Comparison of ENCODE assay signal across 1 cellular context in the genomic region with DNA sequence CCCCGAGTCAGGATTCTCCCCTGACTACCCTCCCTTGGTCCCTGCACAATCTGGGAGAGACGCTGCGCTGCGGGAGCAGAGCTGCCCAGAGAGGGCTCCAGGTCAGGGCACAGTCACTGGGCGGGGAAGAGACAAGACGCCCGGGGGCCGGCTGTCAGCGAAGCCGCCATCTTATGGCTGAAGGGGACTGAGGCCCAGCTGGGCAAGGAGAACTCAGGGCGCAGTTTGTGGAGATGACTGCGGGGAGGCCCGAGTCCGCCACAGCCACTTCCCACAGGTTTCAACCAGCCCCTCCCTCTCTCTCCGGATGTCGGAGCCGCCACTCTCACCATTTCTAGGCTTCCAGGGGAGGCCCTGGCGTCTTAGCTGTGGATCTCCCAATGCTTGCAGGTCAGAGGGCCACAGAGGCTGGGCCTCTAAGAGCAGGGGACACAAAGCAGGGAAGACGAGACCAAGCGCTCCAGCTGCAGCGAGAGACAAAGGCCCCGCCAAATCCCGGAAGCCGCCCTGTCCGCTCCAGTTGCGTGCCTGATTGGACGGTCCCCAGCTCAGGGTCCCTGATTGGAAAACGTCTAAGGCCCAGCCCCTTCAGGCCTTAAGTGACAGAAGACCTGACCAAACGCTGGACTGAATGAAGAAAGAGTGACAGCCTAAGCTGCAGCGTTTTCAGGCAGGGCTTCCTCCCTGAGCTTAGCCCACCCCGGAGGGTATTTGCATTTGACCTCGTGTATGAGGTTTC.
A peak's percentile ranks its signal among the peaks of the same experiment; 100 is the strongest.
TF ChIP-seq lines count a peak whose summit lies in the region.

A gene (minus strand): TSS at position 484 of the 739 bp plus-strand sequence. CDS start 152 bp downstream, at position 332.

TF ChIP-seq in HepG2, 621 proteins besides CTCF, POLR2A, EP300 and RAD21 (continued from another document and continues in another):
- TF ChIP-seq, protein P1, sequence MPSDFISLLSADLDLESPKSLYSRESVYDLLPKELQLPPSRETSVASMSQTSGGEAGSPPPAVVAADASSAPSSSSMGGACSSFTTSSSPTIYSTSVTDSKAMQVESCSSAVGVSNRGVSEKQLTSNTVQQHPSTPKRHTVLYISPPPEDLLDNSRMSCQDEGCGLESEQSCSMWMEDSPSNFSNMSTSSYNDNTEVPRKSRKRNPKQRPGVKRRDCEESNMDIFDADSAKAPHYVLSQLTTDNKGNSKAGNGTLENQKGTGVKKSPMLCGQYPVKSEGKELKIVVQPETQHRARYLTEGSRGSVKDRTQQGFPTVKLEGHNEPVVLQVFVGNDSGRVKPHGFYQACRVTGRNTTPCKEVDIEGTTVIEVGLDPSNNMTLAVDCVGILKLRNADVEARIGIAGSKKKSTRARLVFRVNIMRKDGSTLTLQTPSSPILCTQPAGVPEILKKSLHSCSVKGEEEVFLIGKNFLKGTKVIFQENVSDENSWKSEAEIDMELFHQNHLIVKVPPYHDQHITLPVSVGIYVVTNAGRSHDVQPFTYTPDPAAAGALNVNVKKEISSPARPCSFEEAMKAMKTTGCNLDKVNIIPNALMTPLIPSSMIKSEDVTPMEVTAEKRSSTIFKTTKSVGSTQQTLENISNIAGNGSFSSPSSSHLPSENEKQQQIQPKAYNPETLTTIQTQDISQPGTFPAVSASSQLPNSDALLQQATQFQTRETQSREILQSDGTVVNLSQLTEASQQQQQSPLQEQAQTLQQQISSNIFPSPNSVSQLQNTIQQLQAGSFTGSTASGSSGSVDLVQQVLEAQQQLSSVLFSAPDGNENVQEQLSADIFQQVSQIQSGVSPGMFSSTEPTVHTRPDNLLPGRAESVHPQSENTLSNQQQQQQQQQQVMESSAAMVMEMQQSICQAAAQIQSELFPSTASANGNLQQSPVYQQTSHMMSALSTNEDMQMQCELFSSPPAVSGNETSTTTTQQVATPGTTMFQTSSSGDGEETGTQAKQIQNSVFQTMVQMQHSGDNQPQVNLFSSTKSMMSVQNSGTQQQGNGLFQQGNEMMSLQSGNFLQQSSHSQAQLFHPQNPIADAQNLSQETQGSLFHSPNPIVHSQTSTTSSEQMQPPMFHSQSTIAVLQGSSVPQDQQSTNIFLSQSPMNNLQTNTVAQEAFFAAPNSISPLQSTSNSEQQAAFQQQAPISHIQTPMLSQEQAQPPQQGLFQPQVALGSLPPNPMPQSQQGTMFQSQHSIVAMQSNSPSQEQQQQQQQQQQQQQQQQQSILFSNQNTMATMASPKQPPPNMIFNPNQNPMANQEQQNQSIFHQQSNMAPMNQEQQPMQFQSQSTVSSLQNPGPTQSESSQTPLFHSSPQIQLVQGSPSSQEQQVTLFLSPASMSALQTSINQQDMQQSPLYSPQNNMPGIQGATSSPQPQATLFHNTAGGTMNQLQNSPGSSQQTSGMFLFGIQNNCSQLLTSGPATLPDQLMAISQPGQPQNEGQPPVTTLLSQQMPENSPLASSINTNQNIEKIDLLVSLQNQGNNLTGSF (CRISPR knock-in tag; IDR thresholded peaks at IDR 0.05): peak; percentile 58; the same call in 1 of the 2 replicates
- TF ChIP-seq ZNF44 (CRISPR knock-in tag; IDR thresholded peaks at IDR 0.05) (no peak), SRSF9 (IDR thresholded peaks at IDR 0.05; ENCODE audit: borderline replicate concordance, insufficient read depth, low read depth, low read length, poor library complexity, severe bottlenecking) (no peak), NFKBIZ (CRISPR knock-in tag; IDR thresholded peaks at IDR 0.05) (no peak), ZFP90 (CRISPR knock-in tag; IDR thresholded peaks at IDR 0.05; ENCODE audit: borderline replicate concordance) (0 out of 2 replicates have a peak, but pooled peaks have one; percentile 50), ZNF572 (CRISPR knock-in tag; IDR thresholded peaks at IDR 0.05) (no peak), ZNF317 (CRISPR knock-in tag; IDR thresholded peaks at IDR 0.05) (no peak), PCBP2 (optimal IDR thresholded peaks at IDR 0.05; ENCODE audit: low read depth, low read length, poor library complexity, severe bottlenecking) (no peak), DNMT3B (CRISPR knock-in tag; conservative IDR thresholded peaks at IDR 0.05) (no peak), EZH2 (conservative IDR thresholded peaks at IDR 0.05; ENCODE audit: low read depth, low read length) (no peak), ZMYM4 (CRISPR knock-in tag; IDR thresholded peaks at IDR 0.05) (peak; percentile 62), SOX13 (IDR thresholded peaks at IDR 0.05) (no peak), SOX13 (CRISPR knock-in tag; conservative IDR thresholded peaks at IDR 0.05 in 1 of 2, IDR thresholded peaks at IDR 0.05 in 1 of 2) (no peak), ZNF292 (CRISPR knock-in tag; IDR thresholded peaks at IDR 0.05; ENCODE audit: borderline replicate concordance, low read depth) (no peak), ZMAT3 (CRISPR knock-in tag; conservative IDR thresholded peaks at IDR 0.05) (no peak; the same call in 1 of the 2 replicates), MEIS1 (CRISPR knock-in tag; IDR thresholded peaks at IDR 0.05; ENCODE audit: borderline replicate concordance) (0 out of 2 replicates have a peak, but pooled peaks have one; percentile 36)
- TF ChIP-seq, protein P2, sequence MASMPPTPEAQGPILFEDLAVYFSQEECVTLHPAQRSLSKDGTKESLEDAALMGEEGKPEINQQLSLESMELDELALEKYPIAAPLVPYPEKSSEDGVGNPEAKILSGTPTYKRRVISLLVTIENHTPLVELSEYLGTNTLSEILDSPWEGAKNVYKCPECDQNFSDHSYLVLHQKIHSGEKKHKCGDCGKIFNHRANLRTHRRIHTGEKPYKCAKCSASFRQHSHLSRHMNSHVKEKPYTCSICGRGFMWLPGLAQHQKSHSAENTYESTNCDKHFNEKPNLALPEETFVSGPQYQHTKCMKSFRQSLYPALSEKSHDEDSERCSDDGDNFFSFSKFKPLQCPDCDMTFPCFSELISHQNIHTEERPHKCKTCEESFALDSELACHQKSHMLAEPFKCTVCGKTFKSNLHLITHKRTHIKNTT (CRISPR knock-in tag; IDR thresholded peaks at IDR 0.05): no peak
- TF ChIP-seq, protein P3, sequence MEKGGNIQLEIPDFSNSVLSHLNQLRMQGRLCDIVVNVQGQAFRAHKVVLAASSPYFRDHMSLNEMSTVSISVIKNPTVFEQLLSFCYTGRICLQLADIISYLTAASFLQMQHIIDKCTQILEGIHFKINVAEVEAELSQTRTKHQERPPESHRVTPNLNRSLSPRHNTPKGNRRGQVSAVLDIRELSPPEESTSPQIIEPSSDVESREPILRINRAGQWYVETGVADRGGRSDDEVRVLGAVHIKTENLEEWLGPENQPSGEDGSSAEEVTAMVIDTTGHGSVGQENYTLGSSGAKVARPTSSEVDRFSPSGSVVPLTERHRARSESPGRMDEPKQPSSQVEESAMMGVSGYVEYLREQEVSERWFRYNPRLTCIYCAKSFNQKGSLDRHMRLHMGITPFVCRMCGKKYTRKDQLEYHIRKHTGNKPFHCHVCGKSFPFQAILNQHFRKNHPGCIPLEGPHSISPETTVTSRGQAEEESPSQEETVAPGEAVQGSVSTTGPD (CRISPR knock-in tag; IDR thresholded peaks at IDR 0.05): no peak
- TF ChIP-seq, protein P4, sequence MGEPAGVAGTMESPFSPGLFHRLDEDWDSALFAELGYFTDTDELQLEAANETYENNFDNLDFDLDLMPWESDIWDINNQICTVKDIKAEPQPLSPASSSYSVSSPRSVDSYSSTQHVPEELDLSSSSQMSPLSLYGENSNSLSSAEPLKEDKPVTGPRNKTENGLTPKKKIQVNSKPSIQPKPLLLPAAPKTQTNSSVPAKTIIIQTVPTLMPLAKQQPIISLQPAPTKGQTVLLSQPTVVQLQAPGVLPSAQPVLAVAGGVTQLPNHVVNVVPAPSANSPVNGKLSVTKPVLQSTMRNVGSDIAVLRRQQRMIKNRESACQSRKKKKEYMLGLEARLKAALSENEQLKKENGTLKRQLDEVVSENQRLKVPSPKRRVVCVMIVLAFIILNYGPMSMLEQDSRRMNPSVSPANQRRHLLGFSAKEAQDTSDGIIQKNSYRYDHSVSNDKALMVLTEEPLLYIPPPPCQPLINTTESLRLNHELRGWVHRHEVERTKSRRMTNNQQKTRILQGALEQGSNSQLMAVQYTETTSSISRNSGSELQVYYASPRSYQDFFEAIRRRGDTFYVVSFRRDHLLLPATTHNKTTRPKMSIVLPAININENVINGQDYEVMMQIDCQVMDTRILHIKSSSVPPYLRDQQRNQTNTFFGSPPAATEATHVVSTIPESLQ (CRISPR knock-in tag; conservative IDR thresholded peaks at IDR 0.05): no peak
- TF ChIP-seq, protein P5, sequence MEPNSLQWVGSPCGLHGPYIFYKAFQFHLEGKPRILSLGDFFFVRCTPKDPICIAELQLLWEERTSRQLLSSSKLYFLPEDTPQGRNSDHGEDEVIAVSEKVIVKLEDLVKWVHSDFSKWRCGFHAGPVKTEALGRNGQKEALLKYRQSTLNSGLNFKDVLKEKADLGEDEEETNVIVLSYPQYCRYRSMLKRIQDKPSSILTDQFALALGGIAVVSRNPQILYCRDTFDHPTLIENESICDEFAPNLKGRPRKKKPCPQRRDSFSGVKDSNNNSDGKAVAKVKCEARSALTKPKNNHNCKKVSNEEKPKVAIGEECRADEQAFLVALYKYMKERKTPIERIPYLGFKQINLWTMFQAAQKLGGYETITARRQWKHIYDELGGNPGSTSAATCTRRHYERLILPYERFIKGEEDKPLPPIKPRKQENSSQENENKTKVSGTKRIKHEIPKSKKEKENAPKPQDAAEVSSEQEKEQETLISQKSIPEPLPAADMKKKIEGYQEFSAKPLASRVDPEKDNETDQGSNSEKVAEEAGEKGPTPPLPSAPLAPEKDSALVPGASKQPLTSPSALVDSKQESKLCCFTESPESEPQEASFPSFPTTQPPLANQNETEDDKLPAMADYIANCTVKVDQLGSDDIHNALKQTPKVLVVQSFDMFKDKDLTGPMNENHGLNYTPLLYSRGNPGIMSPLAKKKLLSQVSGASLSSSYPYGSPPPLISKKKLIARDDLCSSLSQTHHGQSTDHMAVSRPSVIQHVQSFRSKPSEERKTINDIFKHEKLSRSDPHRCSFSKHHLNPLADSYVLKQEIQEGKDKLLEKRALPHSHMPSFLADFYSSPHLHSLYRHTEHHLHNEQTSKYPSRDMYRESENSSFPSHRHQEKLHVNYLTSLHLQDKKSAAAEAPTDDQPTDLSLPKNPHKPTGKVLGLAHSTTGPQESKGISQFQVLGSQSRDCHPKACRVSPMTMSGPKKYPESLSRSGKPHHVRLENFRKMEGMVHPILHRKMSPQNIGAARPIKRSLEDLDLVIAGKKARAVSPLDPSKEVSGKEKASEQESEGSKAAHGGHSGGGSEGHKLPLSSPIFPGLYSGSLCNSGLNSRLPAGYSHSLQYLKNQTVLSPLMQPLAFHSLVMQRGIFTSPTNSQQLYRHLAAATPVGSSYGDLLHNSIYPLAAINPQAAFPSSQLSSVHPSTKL (CRISPR knock-in tag; IDR thresholded peaks at IDR 0.05): no peak
- TF ChIP-seq, protein P6, sequence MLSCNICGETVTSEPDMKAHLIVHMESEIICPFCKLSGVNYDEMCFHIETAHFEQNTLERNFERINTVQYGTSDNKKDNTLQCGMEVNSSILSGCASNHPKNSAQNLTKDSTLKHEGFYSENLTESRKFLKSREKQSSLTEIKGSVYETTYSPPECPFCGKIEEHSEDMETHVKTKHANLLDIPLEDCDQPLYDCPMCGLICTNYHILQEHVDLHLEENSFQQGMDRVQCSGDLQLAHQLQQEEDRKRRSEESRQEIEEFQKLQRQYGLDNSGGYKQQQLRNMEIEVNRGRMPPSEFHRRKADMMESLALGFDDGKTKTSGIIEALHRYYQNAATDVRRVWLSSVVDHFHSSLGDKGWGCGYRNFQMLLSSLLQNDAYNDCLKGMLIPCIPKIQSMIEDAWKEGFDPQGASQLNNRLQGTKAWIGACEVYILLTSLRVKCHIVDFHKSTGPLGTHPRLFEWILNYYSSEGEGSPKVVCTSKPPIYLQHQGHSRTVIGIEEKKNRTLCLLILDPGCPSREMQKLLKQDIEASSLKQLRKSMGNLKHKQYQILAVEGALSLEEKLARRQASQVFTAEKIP (CRISPR knock-in tag; IDR thresholded peaks at IDR 0.05; ENCODE audit: borderline replicate concordance): no peak
- TF ChIP-seq, protein P7, sequence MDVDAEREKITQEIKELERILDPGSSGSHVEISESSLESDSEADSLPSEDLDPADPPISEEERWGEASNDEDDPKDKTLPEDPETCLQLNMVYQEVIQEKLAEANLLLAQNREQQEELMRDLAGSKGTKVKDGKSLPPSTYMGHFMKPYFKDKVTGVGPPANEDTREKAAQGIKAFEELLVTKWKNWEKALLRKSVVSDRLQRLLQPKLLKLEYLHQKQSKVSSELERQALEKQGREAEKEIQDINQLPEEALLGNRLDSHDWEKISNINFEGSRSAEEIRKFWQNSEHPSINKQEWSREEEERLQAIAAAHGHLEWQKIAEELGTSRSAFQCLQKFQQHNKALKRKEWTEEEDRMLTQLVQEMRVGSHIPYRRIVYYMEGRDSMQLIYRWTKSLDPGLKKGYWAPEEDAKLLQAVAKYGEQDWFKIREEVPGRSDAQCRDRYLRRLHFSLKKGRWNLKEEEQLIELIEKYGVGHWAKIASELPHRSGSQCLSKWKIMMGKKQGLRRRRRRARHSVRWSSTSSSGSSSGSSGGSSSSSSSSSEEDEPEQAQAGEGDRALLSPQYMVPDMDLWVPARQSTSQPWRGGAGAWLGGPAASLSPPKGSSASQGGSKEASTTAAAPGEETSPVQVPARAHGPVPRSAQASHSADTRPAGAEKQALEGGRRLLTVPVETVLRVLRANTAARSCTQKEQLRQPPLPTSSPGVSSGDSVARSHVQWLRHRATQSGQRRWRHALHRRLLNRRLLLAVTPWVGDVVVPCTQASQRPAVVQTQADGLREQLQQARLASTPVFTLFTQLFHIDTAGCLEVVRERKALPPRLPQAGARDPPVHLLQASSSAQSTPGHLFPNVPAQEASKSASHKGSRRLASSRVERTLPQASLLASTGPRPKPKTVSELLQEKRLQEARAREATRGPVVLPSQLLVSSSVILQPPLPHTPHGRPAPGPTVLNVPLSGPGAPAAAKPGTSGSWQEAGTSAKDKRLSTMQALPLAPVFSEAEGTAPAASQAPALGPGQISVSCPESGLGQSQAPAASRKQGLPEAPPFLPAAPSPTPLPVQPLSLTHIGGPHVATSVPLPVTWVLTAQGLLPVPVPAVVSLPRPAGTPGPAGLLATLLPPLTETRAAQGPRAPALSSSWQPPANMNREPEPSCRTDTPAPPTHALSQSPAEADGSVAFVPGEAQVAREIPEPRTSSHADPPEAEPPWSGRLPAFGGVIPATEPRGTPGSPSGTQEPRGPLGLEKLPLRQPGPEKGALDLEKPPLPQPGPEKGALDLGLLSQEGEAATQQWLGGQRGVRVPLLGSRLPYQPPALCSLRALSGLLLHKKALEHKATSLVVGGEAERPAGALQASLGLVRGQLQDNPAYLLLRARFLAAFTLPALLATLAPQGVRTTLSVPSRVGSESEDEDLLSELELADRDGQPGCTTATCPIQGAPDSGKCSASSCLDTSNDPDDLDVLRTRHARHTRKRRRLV (CRISPR knock-in tag; IDR thresholded peaks at IDR 0.05): no peak
